In genomic region chr2:173402405-173402974, GRCh38 we compare ENCODE assay signal across 8 cellular contexts.
DNase-seq lines count a peak whose midpoint lies in the region; ATAC-seq lines count a peak whose summit lies in the region.

No MANE protein-coding gene starts in this region.

- DNase-seq in DMS79 (lab: John Stamatoyannopoulos, UW) (peak; percentile 84), NCI-H2107 (lab: John Stamatoyannopoulos, UW) (peak; percentile 52), UCSD-AML1 (lab: John Stamatoyannopoulos, UW; ENCODE audit: unreplicated experiment) (peak; percentile 69), brain pericyte (ENCODE audit: low read depth, low spot score) (peak; percentile 30), iPS-NIHi11 (ENCODE audit: low spot score) (peak; percentile 81)
- peak; percentile 52 to 68 for DNase-seq in stimulated activated CD4-positive, alpha-beta T cell treated with anti-CD3 and anti-CD28 coated beads, Interleukin-12 subunit alpha, Interleukin-12 subunit beta, amount 100 ng/mL, for 24 hours (ENCODE audit: low read depth in 2 of 2)

- ATAC-seq in HG02610 (IDR thresholded peaks at IDR 0.05; ENCODE audit: unreplicated experiment) (peak; percentile 78), GM19455 (IDR thresholded peaks at IDR 0.05; ENCODE audit: unreplicated experiment) (no peak)

Comparison
In these comparisons a context has a peak if more than half of its experiments do, and no peak if none do; other contexts are left out.
1. DNase-seq: peak in every context shown above with its lines; median percentile 84 in DMS79; 81 in iPS-NIHi11; 69 in UCSD-AML1; 60 in stimulated activated CD4-positive, alpha-beta T cell treated with anti-CD3 and anti-CD28 coated beads, Interleukin-12 subunit alpha, Interleukin-12 subunit beta, amount 100 ng/mL, for 24 hours; 52 in NCI-H2107; 30 in brain pericyte.